Comparison of ENCODE assay signal across 14 cellular contexts in the genomic region with DNA sequence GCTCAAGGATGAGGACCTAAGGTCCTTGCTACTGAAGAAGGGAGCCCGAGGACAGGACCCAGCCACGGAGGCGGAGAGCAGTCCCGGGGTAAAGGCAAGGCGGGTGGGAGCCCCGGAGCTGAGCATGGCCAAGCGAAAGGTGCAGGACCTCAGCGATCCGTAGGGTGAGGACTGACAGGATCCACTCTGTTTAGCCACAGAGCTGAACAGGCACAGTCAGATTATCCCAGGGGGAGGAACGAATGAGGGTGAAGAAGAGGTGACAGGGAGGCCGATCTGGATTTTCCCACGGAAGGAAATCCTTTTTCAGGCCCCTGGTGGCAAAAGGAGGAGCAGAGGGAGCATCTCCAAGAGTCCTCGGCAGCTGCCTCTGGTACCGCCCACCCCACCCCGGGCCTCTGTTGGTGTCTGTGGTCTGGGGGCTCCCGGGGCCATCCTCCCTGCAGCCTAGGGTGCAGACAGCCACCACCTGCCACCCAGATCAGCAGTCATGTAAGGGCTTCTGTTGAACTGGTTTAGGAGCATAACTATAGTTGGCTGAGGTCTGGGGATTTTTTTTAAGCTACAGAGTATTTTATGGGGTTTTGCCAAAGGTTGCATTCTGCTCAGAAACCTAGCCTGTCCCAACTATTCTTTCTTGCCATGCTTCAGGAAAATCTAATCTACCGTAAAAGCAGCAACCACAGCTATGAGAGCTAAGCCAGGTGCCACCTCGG. TPM values are rescaled to one million over a fixed set of nuclear protein-coding genes. Genes with fewer than 3 reads are reported as not detected.
A peak's percentile ranks its signal among the peaks of the same experiment; 100 is the strongest.
DNase-seq lines count a peak whose midpoint lies in the region; ATAC-seq and TF ChIP-seq lines count a peak whose summit lies in the region.
"Had no signal": no experiment of that assay in that cellular context is flagged by ENCODE, and none has a peak within 500 bp of the region (broad histone marks: within the 10 kb centered on the region; RNA-seq: fewer than 3 reads in every experiment).

No MANE protein-coding gene starts in this region.

- H3K27me3 Mint-ChIP-seq in CD4-positive, CD25-positive, alpha-beta regulatory T cell, result no peaks in the 10 kb centered on the region
- H3K27me3 Mint-ChIP-seq in brain, result peaks cover 8% of the 10 kb centered on the region
- H3K27me3 Mint-ChIP-seq in neural crest cell (ENCODE audit: low read depth), result no peaks in the 10 kb centered on the region

- TF ChIP-seq CTCF in brain (conservative IDR thresholded peaks at IDR 0.05), result no peak
- no peak for TF ChIP-seq CTCF in neural crest cell (conservative IDR thresholded peaks at IDR 0.05)

- DNase-seq in CD4-positive, CD25-positive, alpha-beta regulatory T cell, result no peak
- DNase-seq in neural crest cell (ENCODE audit: low read depth, low spot score) (no peak), NCI-H2029 treated with DMSO at 0.1 percent for 48 hours (lab: John Stamatoyannopoulos, UW) (no peak)
- DNase-seq: colonic mucosa, lower lobe of right lung, NCI-H345, right lobe of liver, SIG-M5 had no signal

- no peaks in the 10 kb centered on the region for H3K9me3 Mint-ChIP-seq in CD4-positive, CD25-positive, alpha-beta regulatory T cell
- H3K9me3 Mint-ChIP-seq in brain (peaks cover 0 to 5% (median 0%) of the 10 kb centered on the region in 5 experiments), neural crest cell (no peaks in the 10 kb centered on the region)

- H3K27ac ChIP-seq in CD4-positive, CD25-positive, alpha-beta regulatory T cell (ENCODE audit: insufficient read depth, low read length, poor library complexity, severe bottlenecking), result no peak overlapping the region
- peak overlapping the region; percentile 59 for H3K27ac ChIP-seq in KOPT-K1 (ENCODE audit: low read depth, low read length, poor library complexity, severe bottlenecking)
- H3K27ac ChIP-seq: colonic mucosa, KMS-11, lower lobe of right lung, right lobe of liver had no signal

- H3K4me1 ChIP-seq in CD4-positive, CD25-positive, alpha-beta regulatory T cell (ENCODE audit: control insufficient read depth, insufficient read depth, low read length, poor library complexity, severe bottlenecking), result peaks cover 22% of the 10 kb centered on the region

- H3K27ac Mint-ChIP-seq in CD4-positive, CD25-positive, alpha-beta regulatory T cell, result peak overlapping the region in 2 of 3 donors; percentile 67 to 72
- H3K27ac Mint-ChIP-seq in brain (peak overlapping the region in 4 of 5 experiments; percentile 16 to 70 (median 51)), neural crest cell (ENCODE audit: unreplicated experiment) (peak overlapping the region; percentile 33)

- H3K4me3 ChIP-seq in CD4-positive, CD25-positive, alpha-beta regulatory T cell (ENCODE audit: low read depth, low read length), result no peak overlapping the region
- H3K4me3 ChIP-seq: colonic mucosa, lower lobe of right lung, right lobe of liver had no signal

- peak overlapping the region in 2 of 4 donors; percentile 52 to 78 for H3K4me3 Mint-ChIP-seq in CD4-positive, CD25-positive, alpha-beta regulatory T cell
- H3K4me3 Mint-ChIP-seq in brain (no peak overlapping the region), neural crest cell (no peak overlapping the region)

- no peaks in the 10 kb centered on the region for H3K27me3 ChIP-seq in CD4-positive, CD25-positive, alpha-beta regulatory T cell (ENCODE audit: control insufficient read depth, insufficient read depth, low read length)
- H3K27me3 ChIP-seq: colonic mucosa, right lobe of liver had no signal

- H3K36me3 Mint-ChIP-seq in CD4-positive, CD25-positive, alpha-beta regulatory T cell, result no peaks in the 10 kb centered on the region
- H3K36me3 Mint-ChIP-seq in brain (no peaks in the 10 kb centered on the region), neural crest cell (ENCODE audit: low read depth) (peaks cover 2% of the 10 kb centered on the region)

- no peaks in the 10 kb centered on the region for H3K9me3 ChIP-seq in CD4-positive, CD25-positive, alpha-beta regulatory T cell (ENCODE audit: control insufficient read depth in 2 of 2, low read length in 2 of 2)
- no peaks in the 10 kb centered on the region for H3K9me3 ChIP-seq in KOPT-K1 (ENCODE audit: insufficient read depth, low read length, poor library complexity, severe bottlenecking)
- H3K9me3 ChIP-seq: colonic mucosa, lower lobe of right lung, right lobe of liver had no signal

- H3K36me3 ChIP-seq in CD4-positive, CD25-positive, alpha-beta regulatory T cell (ENCODE audit: control insufficient read depth, insufficient read depth, low read length), result no peaks in the 10 kb centered on the region
- no peaks in the 10 kb centered on the region for H3K36me3 ChIP-seq in KOPT-K1 (ENCODE audit: insufficient read depth, low read length)
- H3K36me3 ChIP-seq: colonic mucosa, lower lobe of right lung, right lobe of liver had no signal

- peaks cover 0 to 43% (median 22%) of the 10 kb centered on the region in 4 donors for H3K4me1 Mint-ChIP-seq in CD4-positive, CD25-positive, alpha-beta regulatory T cell
- peaks cover 59% of the 10 kb centered on the region for H3K4me1 Mint-ChIP-seq in brain
- peaks cover 27% of the 10 kb centered on the region for H3K4me1 Mint-ChIP-seq in neural crest cell

- peak in 1 of 2 donors; percentile 11 for ATAC-seq in CD4-positive, CD25-positive, alpha-beta regulatory T cell (ENCODE audit: low read depth in 2 of 2)
- ATAC-seq in HG02642 (IDR thresholded peaks at IDR 0.05; ENCODE audit: poor library complexity, unreplicated experiment) (no peak), GM21447 (IDR thresholded peaks at IDR 0.05; ENCODE audit: unreplicated experiment) (no peak), GM21528 (IDR thresholded peaks at IDR 0.05; ENCODE audit: low FRiP score, unreplicated experiment) (no peak)

RNA-seq across cellular contexts. Expression of a gene that starts 32.3 kb away (rescaled TPM):
- 140 TPM for total RNA-seq in CD4-positive, CD25-positive, alpha-beta regulatory T cell
- polyA plus RNA-seq in CD4-positive, CD25-positive, alpha-beta regulatory T cell, result 100 to 1,000 TPM; 123 to 175 (median 145) TPM
- 24.4 TPM for polyA plus RNA-seq in brain (ENCODE audit: insufficient read depth, low read depth, low replicate concordance)
- 168 and 181 TPM in 2 replicates for total RNA-seq in neural crest cell
